Comparison of ENCODE assay signal across 14 cellular contexts in genomic region chr6:161635975-161636374, GRCh38.
A peak's percentile ranks its signal among the peaks of the same experiment; 100 is the strongest.
DNase-seq lines count a peak whose midpoint lies in the region; ATAC-seq lines count a peak whose summit lies in the region.
"Had no signal": no experiment of that assay in that cellular context is flagged by ENCODE, and none has a peak within 500 bp of the region (broad histone marks: within the 10 kb centered on the region; RNA-seq: fewer than 3 reads in every experiment).

No MANE protein-coding gene starts in this region.

- H3K36me3 Mint-ChIP-seq in stimulated activated effector memory CD8-positive, alpha-beta T cell treated with anti-CD3 and anti-CD28 coated beads, Interleukin-12 subunit alpha, Interleukin-12 subunit beta, amount 100 ng/mL, for 72 hours, result no peaks in the 10 kb centered on the region
- H3K36me3 Mint-ChIP-seq: CD4-positive, CD25-positive, alpha-beta regulatory T cell had no signal

- H3K4me3 Mint-ChIP-seq in stimulated activated effector memory CD8-positive, alpha-beta T cell treated with anti-CD3 and anti-CD28 coated beads, Interleukin-12 subunit alpha, Interleukin-12 subunit beta, amount 100 ng/mL, for 72 hours, result no peak overlapping the region
- H3K4me3 Mint-ChIP-seq: CD4-positive, CD25-positive, alpha-beta regulatory T cell; GM23338 had no signal

- H3K27ac Mint-ChIP-seq in stimulated activated effector memory CD8-positive, alpha-beta T cell treated with anti-CD3 and anti-CD28 coated beads, Interleukin-12 subunit alpha, Interleukin-12 subunit beta, amount 100 ng/mL, for 72 hours, result no peak overlapping the region
- H3K27ac Mint-ChIP-seq: GM23338 had no signal

- H3K18ac ChIP-seq in mesenchymal stem cell (ENCODE audit: low read depth in 1 of 2, low read length in 2 of 2), result no peak overlapping the region

- H3K9ac ChIP-seq in BLaER1 (no peak overlapping the region), mesenchymal stem cell (ENCODE audit: low read length) (no peak overlapping the region)

- H3K27ac ChIP-seq in BLaER1 (no peak overlapping the region), mesenchymal stem cell (ENCODE audit: low read length, poor library complexity, severe bottlenecking) (no peak overlapping the region)
- H3K27ac ChIP-seq: 22Rv1 had no signal

- no peak overlapping the region for H3K4me3 ChIP-seq in BLaER1
- H3K4me3 ChIP-seq in mesenchymal stem cell (ENCODE audit: insufficient read depth in 1 of 2, low read depth in 1 of 2, low read length in 2 of 2), result no peak overlapping the region
- H3K4me3 ChIP-seq: GM12878, GM23338 had no signal

- H3K79me1 ChIP-seq in mesenchymal stem cell (replicated peaks; ENCODE audit: low read length, poor library complexity, severe bottlenecking), result no peaks in the 10 kb centered on the region

- H3K27me3 ChIP-seq in BLaER1 (no peaks in the 10 kb centered on the region), mesenchymal stem cell (ENCODE audit: control insufficient read depth in 1 of 2, insufficient read depth in 1 of 2, low read length in 2 of 2) (no peaks in the 10 kb centered on the region)

- peaks cover 17% of the 10 kb centered on the region for H3K9me3 ChIP-seq in BLaER1
- H3K9me3 ChIP-seq in mesenchymal stem cell (ENCODE audit: control insufficient read depth, low read length), result no peaks in the 10 kb centered on the region

- H2AFZ ChIP-seq in mesenchymal stem cell (ENCODE audit: low read depth, low read length), result no peak overlapping the region
- H2AFZ ChIP-seq: GM23338 had no signal

- H3K23ac ChIP-seq in mesenchymal stem cell (ENCODE audit: low read length in 2 of 2), result no peak overlapping the region

- DNase-seq in DMS 273 (lab: John Stamatoyannopoulos, UW; ENCODE audit: unreplicated experiment), result peak; percentile 29
- no peak for DNase-seq in DMS 273 treated with DMSO at 0.1 percent for 48 hours (lab: John Stamatoyannopoulos, UW)
- DNase-seq in mesenchymal stem cell, result no peak
- DNase-seq in stimulated activated effector memory CD8-positive, alpha-beta T cell treated with anti-CD3 and anti-CD28 coated beads, Interleukin-12 subunit alpha, Interleukin-12 subunit beta, amount 100 ng/mL, for 72 hours (ENCODE audit: low spot score in 2 of 2), result peak in 1 of 2 donors; percentile 13
- no peak for DNase-seq in central memory CD4-positive, alpha-beta T cell
- DNase-seq in NCI-H510A (lab: John Stamatoyannopoulos, UW), result no peak
- DNase-seq in OCI-M2 (lab: John Stamatoyannopoulos, UW; ENCODE audit: unreplicated experiment), result no peak
- DNase-seq: CD4-positive, CD25-positive, alpha-beta regulatory T cell; DMS79; H7 had no signal

- no peak overlapping the region for H3K4ac ChIP-seq in mesenchymal stem cell (ENCODE audit: low read depth in 1 of 2, low read length in 2 of 2)

- peaks cover under 1% of the 10 kb centered on the region for H3K4me1 Mint-ChIP-seq in stimulated activated effector memory CD8-positive, alpha-beta T cell treated with anti-CD3 and anti-CD28 coated beads, Interleukin-12 subunit alpha, Interleukin-12 subunit beta, amount 100 ng/mL, for 72 hours

- H4K8ac ChIP-seq in mesenchymal stem cell (ENCODE audit: low read length), result no peak overlapping the region

- no peaks in the 10 kb centered on the region for H4K20me1 ChIP-seq in BLaER1

- no peaks in the 10 kb centered on the region for H3K9me3 Mint-ChIP-seq in stimulated activated effector memory CD8-positive, alpha-beta T cell treated with anti-CD3 and anti-CD28 coated beads, Interleukin-12 subunit alpha, Interleukin-12 subunit beta, amount 100 ng/mL, for 72 hours

- H2BK120ac ChIP-seq in mesenchymal stem cell (ENCODE audit: low read depth, low read length), result no peak overlapping the region

- peak; percentile 55 for ATAC-seq in stimulated activated effector memory CD8-positive, alpha-beta T cell treated with anti-CD3 and anti-CD28 coated beads, Interleukin-12 subunit alpha, Interleukin-12 subunit beta, amount 100 ng/mL, for 72 hours
- ATAC-seq: GM12878, GM23338 had no signal

- peak overlapping the region; percentile 49 for H3K4me2 ChIP-seq in BLaER1
- H3K4me2 ChIP-seq in mesenchymal stem cell (ENCODE audit: low read length, poor library complexity, severe bottlenecking), result no peak overlapping the region
- H3K4me2 ChIP-seq: GM23338 had no signal

- H4K91ac ChIP-seq in mesenchymal stem cell (ENCODE audit: low read length), result no peak overlapping the region

- H3K36me3 ChIP-seq in BLaER1, result no peaks in the 10 kb centered on the region
- H3K36me3 ChIP-seq in mesenchymal stem cell (ENCODE audit: control insufficient read depth in 1 of 2, insufficient read depth in 2 of 2, low read depth in 1 of 2, low read length in 2 of 2), result no peaks in the 10 kb centered on the region

- H2AK5ac ChIP-seq in mesenchymal stem cell (ENCODE audit: low read length, severe bottlenecking), result peak overlapping the region; percentile 2

- no peak overlapping the region for H2BK5ac ChIP-seq in mesenchymal stem cell (ENCODE audit: low read depth, low read length, poor library complexity, severe bottlenecking)

- H2BK15ac ChIP-seq in mesenchymal stem cell (ENCODE audit: low read depth, poor library complexity, severe bottlenecking), result no peak overlapping the region

- peaks cover 76% of the 10 kb centered on the region for H3K4me1 ChIP-seq in BLaER1
- peaks cover 14% of the 10 kb centered on the region for H3K4me1 ChIP-seq in mesenchymal stem cell (ENCODE audit: control insufficient read depth, insufficient read depth, low read depth, low read length)

- WGBS in mesenchymal stem cell, result 78% methylated on average over 6 of the region's 6 CpGs

- H3K14ac ChIP-seq in mesenchymal stem cell (ENCODE audit: low read length in 2 of 2), result no peak overlapping the region

- H2BK12ac ChIP-seq in mesenchymal stem cell (ENCODE audit: low read length in 2 of 2), result no peak overlapping the region
